In genomic region chr2:5521462-5521861, GRCh38 we compare ENCODE assay signal across 17 cellular contexts.
DNase-seq lines count a peak whose midpoint lies in the region; ATAC-seq, FAIRE-seq and TF ChIP-seq lines count a peak whose summit lies in the region.
"Had no signal": no experiment of that assay in that cellular context is flagged by ENCODE, and none has a peak within 500 bp of the region (broad histone marks: within the 10 kb centered on the region; RNA-seq: fewer than 3 reads in every experiment).

No MANE protein-coding gene starts in this region.

- no peak overlapping the region for H3K4me3 ChIP-seq in A549
- H3K4me3 ChIP-seq in right cardiac atrium (ENCODE audit: low read length), result no peak overlapping the region
- H3K4me3 ChIP-seq in neuronal stem cell (ENCODE audit: low read length in 2 of 2), result no peak overlapping the region

- H3K27me3 ChIP-seq in right cardiac atrium (ENCODE audit: control insufficient read depth, insufficient read depth) (no peaks in the 10 kb centered on the region), neuronal stem cell (ENCODE audit: control insufficient read depth in 3 of 3, insufficient read depth in 3 of 3, low read depth in 1 of 3, low read length in 3 of 3) (no peaks in the 10 kb centered on the region)

- CTCF ChIA-PET in A549 (lab: Yijun Ruan, JAX), result no interaction called here

- no peak overlapping the region for H4K8ac ChIP-seq in neuronal stem cell (ENCODE audit: low read depth, low read length)

- H2AK5ac ChIP-seq in neuronal stem cell (ENCODE audit: low read depth, low read length), result no peak overlapping the region

- ATAC-seq in A549 (no peak), right cardiac atrium (peak; percentile 90 to 94), GM19467 (IDR thresholded peaks at IDR 0.05; ENCODE audit: unreplicated experiment) (no peak)

- no peak overlapping the region for H2BK5ac ChIP-seq in neuronal stem cell (ENCODE audit: low read length)

- H2AFZ ChIP-seq in neuronal stem cell (ENCODE audit: low read length), result peak overlapping the region; percentile 64

- DNase-seq in A549 (ENCODE audit: low read depth in 1 of 2, low spot score in 1 of 2) (no peak), SK-N-DZ (ENCODE audit: low spot score) (peak; percentile 69), right cardiac atrium (peak; percentile 28 to 72 (median 64)), neuronal stem cell (ENCODE audit: low spot score) (no peak), HUDEP-2 (lab: John Stamatoyannopoulos, UW; ENCODE audit: unreplicated experiment in 76 of 76) (no peak), GM12891 (ENCODE audit: insufficient read length, low spot score) (no peak)
- no peak for DNase-seq in effector CD4-positive, alpha-beta T cell
- DNase-seq: C1 segment of cervical spinal cord, DND-41, NCI-H1048, NCI-H146, NCI-H2081, NCI-H510A treated with DMSO at 0.1 percent for 48 hours had no signal

- no peak overlapping the region for H2BK120ac ChIP-seq in neuronal stem cell (ENCODE audit: low read depth, low read length)

- H3K27ac ChIP-seq in A549 (no peak overlapping the region), right cardiac atrium (ENCODE audit: low read length) (no peak overlapping the region), neuronal stem cell (replicated peaks; ENCODE audit: low read length) (no peak overlapping the region)

- no peak overlapping the region for H3K4me2 ChIP-seq in A549
- no peak overlapping the region for H3K4me2 ChIP-seq in neuronal stem cell (ENCODE audit: insufficient read depth, low read length, poor library complexity, severe bottlenecking)

- H3K18ac ChIP-seq in neuronal stem cell (ENCODE audit: low read length), result no peak overlapping the region

- H3K36me3 ChIP-seq in neuronal stem cell (replicated peaks in 1 of 2; ENCODE audit: control insufficient read depth in 2 of 2, insufficient read depth in 2 of 2, low read length in 2 of 2), result no peaks in the 10 kb centered on the region

- no peak overlapping the region for H4K91ac ChIP-seq in neuronal stem cell (ENCODE audit: low read depth, low read length, poor library complexity)

- TF ChIP-seq RAD21 in A549 (conservative IDR thresholded peaks at IDR 0.05 in 1 of 2, IDR thresholded peaks at IDR 0.05 in 1 of 2), result no peak

- H3K9me3 ChIP-seq in A549 (no peaks in the 10 kb centered on the region), right cardiac atrium (ENCODE audit: control insufficient read depth, low read length) (no peaks in the 10 kb centered on the region), neuronal stem cell (replicated peaks in 1 of 2; ENCODE audit: control insufficient read depth in 2 of 2, insufficient read depth in 1 of 2, low read depth in 1 of 2, low read length in 2 of 2) (no peaks in the 10 kb centered on the region)

- H3K4ac ChIP-seq in neuronal stem cell (ENCODE audit: low read length), result no peak overlapping the region

- H3K4me1 ChIP-seq in A549 (no peaks in the 10 kb centered on the region), right cardiac atrium (ENCODE audit: control insufficient read depth, insufficient read depth, low read length) (no peaks in the 10 kb centered on the region), neuronal stem cell (ENCODE audit: control insufficient read depth in 2 of 2, insufficient read depth in 1 of 2, low read depth in 1 of 2, low read length in 2 of 2) (peaks cover 7 to 13% of the 10 kb centered on the region in 2 donors)

- H2BK12ac ChIP-seq in neuronal stem cell (ENCODE audit: low read length), result no peak overlapping the region

- no peaks in the 10 kb centered on the region for H3K79me1 ChIP-seq in neuronal stem cell (ENCODE audit: low read depth, low read length)

- TF ChIP-seq POLR2A in A549 (IDR thresholded peaks at IDR 0.05; ENCODE audit: low read length), result no peak
- TF ChIP-seq POLR2A in GM12891 (IDR thresholded peaks at IDR 0.05; ENCODE audit: low read depth, low read length), result no peak

- intact Hi-C loops in right cardiac atrium (cut with DNase I), result no loop called here

- FAIRE-seq in A549 (lab: Jason Lieb, UNC) (no peak), GM12891 (lab: Jason Lieb, UNC) (no peak)
- FAIRE-seq: A204.1, G401.6, GM18507 had no signal

- no peak for TF ChIP-seq CTCF in A549 (IDR thresholded peaks at IDR 0.05)

- no peak overlapping the region for H3K9ac ChIP-seq in neuronal stem cell (ENCODE audit: low read depth, low read length, poor library complexity)

- H2BK15ac ChIP-seq in neuronal stem cell (ENCODE audit: low read length), result no peak overlapping the region

- no peak for TF ChIP-seq EP300 in A549 (IDR thresholded peaks at IDR 0.05)

- no peak overlapping the region for H3K14ac ChIP-seq in neuronal stem cell (ENCODE audit: low read length)

- POLR2A ChIA-PET in A549 (lab: Yijun Ruan, JAX), result no interaction called here

- WGBS in A549 (ENCODE audit: missing lambda C conversion rate), result 2% methylated on average over 7 of the region's 7 CpGs
- WGBS in right cardiac atrium, result 45% methylated on average over 7 of the region's 7 CpGs
- WGBS in neuronal stem cell (ENCODE audit: extremely low coverage in 2 of 2, insufficient read length in 2 of 2, insufficient replicate concordance in 1 of 2), 2 donors, result no CpG with 5 or more reads among the region's 7 CpGs

- no peak overlapping the region for H3K23ac ChIP-seq in neuronal stem cell (ENCODE audit: low read depth, low read length, poor library complexity)

TF ChIP-seq in A549, 52 proteins besides CTCF, POLR2A, EP300 and RAD21:
- TF ChIP-seq ESRRA (IDR thresholded peaks at IDR 0.05; ENCODE audit: borderline replicate concordance, low read length) (no peak), TFCP2L1 (CRISPR knock-in tag; IDR thresholded peaks at IDR 0.05) (no peak), MAFK (IDR thresholded peaks at IDR 0.05; ENCODE audit: partially characterized antibody) (peak; percentile 31), FOSB (CRISPR knock-in tag; IDR thresholded peaks at IDR 0.05) (no peak), CHD4 (IDR thresholded peaks at IDR 0.05; ENCODE audit: borderline replicate concordance) (no peak), FOSL2 (IDR thresholded peaks at IDR 0.05) (no peak), FOSL2 (CRISPR knock-in tag; IDR thresholded peaks at IDR 0.05) (no peak), MAX (IDR thresholded peaks at IDR 0.05) (no peak)

TF ChIP-seq in GM12891, 5 proteins besides CTCF, POLR2A, EP300 and RAD21:
- no peak for TF ChIP-seq TAF1 (IDR thresholded peaks at IDR 0.05; ENCODE audit: low read depth, low read length)
- TF ChIP-seq PAX5 (IDR thresholded peaks at IDR 0.05; ENCODE audit: insufficient read depth, low read length, severe bottlenecking), result no peak
- TF ChIP-seq SPI1 (IDR thresholded peaks at IDR 0.05; ENCODE audit: low read depth, low read length), result no peak
- no peak for TF ChIP-seq POLR2AphosphoS5 (IDR thresholded peaks at IDR 0.05; ENCODE audit: low read depth, low read length)
- TF ChIP-seq POU2F2 (IDR thresholded peaks at IDR 0.05; ENCODE audit: low read depth, low read length), result no peak

Comparison
In these comparisons a context has a peak if more than half of its experiments do, and no peak if none do; other contexts are left out.
1. ATAC-seq: peak in right cardiac atrium (2 of 2); none in A549 (0 of 2) and GM19467 (single experiment).
2. DNase-seq: peak in SK-N-DZ (single experiment) and right cardiac atrium (3 of 3); none in A549 (0 of 2), neuronal stem cell (single experiment), HUDEP-2 (0 of 76), GM12891 (single experiment) and effector CD4-positive, alpha-beta T cell (single experiment).